In the genomic region with DNA sequence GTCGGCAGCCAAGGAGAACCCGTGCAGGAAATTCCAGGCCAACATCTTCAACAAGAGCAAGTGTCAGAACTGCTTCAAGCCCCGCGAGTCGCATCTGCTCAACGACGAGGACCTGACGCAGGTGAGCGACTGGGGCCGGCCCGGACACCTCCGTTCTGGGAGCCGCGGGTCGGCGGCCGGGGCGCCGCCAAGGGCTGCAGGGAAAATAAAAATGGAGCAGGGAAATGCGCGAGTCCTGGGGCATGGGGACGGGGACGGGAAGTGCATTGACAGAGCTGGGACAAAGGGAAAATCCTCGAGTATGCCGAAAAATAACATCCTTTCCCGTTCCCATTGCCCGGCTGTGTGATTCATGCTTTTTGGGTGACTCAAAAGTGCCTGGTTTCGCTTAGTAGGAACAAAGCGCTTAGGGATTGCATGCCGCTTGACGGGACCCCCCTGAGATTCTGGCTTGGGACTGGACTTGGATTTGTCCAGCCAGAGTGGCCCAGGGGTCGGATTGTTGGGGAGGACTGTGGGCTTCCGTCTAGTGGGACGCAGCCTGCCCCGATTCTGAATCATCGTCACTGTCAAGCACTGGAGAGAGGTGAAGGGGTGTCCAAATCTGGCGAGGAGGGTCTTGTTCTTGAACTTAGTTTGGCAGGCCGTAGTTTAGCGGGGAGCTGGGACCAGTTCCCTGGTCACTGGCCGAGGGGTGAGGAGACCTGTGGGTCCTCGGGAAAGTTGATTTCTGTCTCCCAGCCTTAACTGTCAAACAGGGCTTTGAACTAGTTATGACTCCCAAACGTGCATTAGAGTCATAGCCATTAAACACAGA, we compare ENCODE assay signal across 8 cellular contexts. TPM values are rescaled to one million over a fixed set of nuclear protein-coding genes. Genes with fewer than 3 reads are reported as not detected.
A peak's percentile ranks its signal among the peaks of the same experiment; 100 is the strongest.
DNase-seq lines count a peak whose midpoint lies in the region; ATAC-seq and TF ChIP-seq lines count a peak whose summit lies in the region.

No MANE protein-coding gene starts in this region.

- no peaks in the 10 kb centered on the region for H3K36me3 ChIP-seq in KMS-11 (ENCODE audit: insufficient read depth)

- H3K9me3 ChIP-seq in right cardiac atrium (ENCODE audit: control insufficient read depth, low read length): no peaks in the 10 kb centered on the region

- H4K20me1 ChIP-seq in KMS-11 (ENCODE audit: insufficient read depth): no peaks in the 10 kb centered on the region

- no peaks in the 10 kb centered on the region for H3K9me3 Mint-ChIP-seq in activated naive CD4-positive, alpha-beta T cell treated with anti-CD3 and anti-CD28 coated beads, Interleukin-2, amount 10 ng/mL, durations not matched to agents 7 days and 5 days

- no peak overlapping the region for H3K27ac ChIP-seq in KMS-11
- peak overlapping the region; percentile 78 for H3K27ac ChIP-seq in right cardiac atrium (ENCODE audit: low read length)

- CTCF ChIA-PET in activated naive CD4-positive, alpha-beta T cell treated with anti-CD3 and anti-CD28 coated beads, Interleukin-2, amount 10 ng/mL, durations not matched to agents 7 days and 5 days (lab: Charles Lee): no interaction called here

- peaks cover 6% of the 10 kb centered on the region for H3K27me3 Mint-ChIP-seq in activated naive CD4-positive, alpha-beta T cell treated with anti-CD3 and anti-CD28 coated beads, Interleukin-2, amount 10 ng/mL, durations not matched to agents 7 days and 5 days

- H3K9ac ChIP-seq in KMS-11: no peak overlapping the region; the same call in 1 of the 2 replicates

- no peak for TF ChIP-seq CTCF in KMS-11 (conservative IDR thresholded peaks at IDR 0.05; ENCODE audit: low read depth, low read length)

- peaks cover 50% of the 10 kb centered on the region for H3K4me1 Mint-ChIP-seq in activated naive CD4-positive, alpha-beta T cell treated with anti-CD3 and anti-CD28 coated beads, Interleukin-2, amount 10 ng/mL, durations not matched to agents 7 days and 5 days

- H3K4me1 ChIP-seq in KMS-11 (ENCODE audit: low read depth, poor library complexity, severe bottlenecking): peaks cover 31% of the 10 kb centered on the region
- peaks cover 17% of the 10 kb centered on the region for H3K4me1 ChIP-seq in right cardiac atrium (ENCODE audit: control insufficient read depth, insufficient read depth, low read length)

- intact Hi-C loops in right cardiac atrium (cut with DNase I): loop anchor here in 1 of 4 donors (10.0 kb wide), 1 partner anchor 72 kb away; no protein-coding TSS in a partner anchor
- intact Hi-C loops in sciatic nerve (cut with DNase I): no loop called here

- no peak overlapping the region for H3K4me3 ChIP-seq in KMS-11 (IDR thresholded peaks at IDR 0.05; ENCODE audit: insufficient read depth, low read depth, low read length)
- H3K4me3 ChIP-seq in right cardiac atrium (ENCODE audit: low read length): peak overlapping the region; percentile 81

- H3K27ac Mint-ChIP-seq in activated naive CD4-positive, alpha-beta T cell treated with anti-CD3 and anti-CD28 coated beads, Interleukin-2, amount 10 ng/mL, durations not matched to agents 7 days and 5 days: peak overlapping the region; percentile 80

- no peaks in the 10 kb centered on the region for H3K27me3 ChIP-seq in KMS-11 (ENCODE audit: insufficient read depth, low read depth)
- H3K27me3 ChIP-seq in right cardiac atrium (ENCODE audit: control insufficient read depth, insufficient read depth): no peaks in the 10 kb centered on the region

- peak overlapping the region; percentile 75 for H3K4me2 ChIP-seq in KMS-11

- ATAC-seq in right cardiac atrium (peak in 1 of 2 donors; percentile 30), sciatic nerve (no peak), GM21825 (IDR thresholded peaks at IDR 0.05; ENCODE audit: unreplicated experiment) (no peak)

- peaks cover 12% of the 10 kb centered on the region for H3K36me3 Mint-ChIP-seq in activated naive CD4-positive, alpha-beta T cell treated with anti-CD3 and anti-CD28 coated beads, Interleukin-2, amount 10 ng/mL, durations not matched to agents 7 days and 5 days

- peak overlapping the region; percentile 26; the same call in 1 of the 2 replicates for H2AFZ ChIP-seq in KMS-11 (ENCODE audit: low read depth)

- under 1% methylated on average over 42 of the region's 42 CpGs for WGBS in right cardiac atrium

- peak overlapping the region; percentile 96 for H3K4me3 Mint-ChIP-seq in activated naive CD4-positive, alpha-beta T cell treated with anti-CD3 and anti-CD28 coated beads, Interleukin-2, amount 10 ng/mL, durations not matched to agents 7 days and 5 days

- DNase-seq in EH (ENCODE audit: low read depth): peak; percentile 81
- peak; percentile 46 for DNase-seq in activated naive CD4-positive, alpha-beta T cell treated with anti-CD3 and anti-CD28 coated beads, Interleukin-2, amount 10 ng/mL, durations not matched to agents 7 days and 5 days
- DNase-seq in right cardiac atrium: peak in 1 of 3 donors; percentile 62
- peak; percentile 66 for DNase-seq in sciatic nerve (ENCODE audit: low spot score)
- no peak for DNase-seq in SHP77 treated with DMSO at 0.1 percent for 48 hours (lab: John Stamatoyannopoulos, UW)
- no peak for DNase-seq in NCI-H2107 (lab: John Stamatoyannopoulos, UW)

- H3K79me2 ChIP-seq in KMS-11 (ENCODE audit: insufficient read depth, low read depth): peaks cover 45% of the 10 kb centered on the region

RNA-seq across cellular contexts. Expression of a gene that starts 0.8 kb away (rescaled TPM):
- 100 to 1,000 TPM; 295 to 331 (median 321) TPM for total RNA-seq in right cardiac atrium
- 228 TPM for polyA plus RNA-seq in right cardiac atrium
- 500 TPM for total RNA-seq in sciatic nerve

Comparison
In these comparisons a context has a peak if more than half of its experiments do, and no peak if none do; other contexts are left out.
1. DNase-seq: peak in EH (single experiment), activated naive CD4-positive, alpha-beta T cell treated with anti-CD3 and anti-CD28 coated beads, Interleukin-2, amount 10 ng/mL, durations not matched to agents 7 days and 5 days (single experiment) and sciatic nerve (single experiment); none in SHP77 treated with DMSO at 0.1 percent for 48 hours (single experiment) and NCI-H2107 (single experiment).